Comparison of ENCODE assay signal across 1 cellular context in the genomic region with DNA sequence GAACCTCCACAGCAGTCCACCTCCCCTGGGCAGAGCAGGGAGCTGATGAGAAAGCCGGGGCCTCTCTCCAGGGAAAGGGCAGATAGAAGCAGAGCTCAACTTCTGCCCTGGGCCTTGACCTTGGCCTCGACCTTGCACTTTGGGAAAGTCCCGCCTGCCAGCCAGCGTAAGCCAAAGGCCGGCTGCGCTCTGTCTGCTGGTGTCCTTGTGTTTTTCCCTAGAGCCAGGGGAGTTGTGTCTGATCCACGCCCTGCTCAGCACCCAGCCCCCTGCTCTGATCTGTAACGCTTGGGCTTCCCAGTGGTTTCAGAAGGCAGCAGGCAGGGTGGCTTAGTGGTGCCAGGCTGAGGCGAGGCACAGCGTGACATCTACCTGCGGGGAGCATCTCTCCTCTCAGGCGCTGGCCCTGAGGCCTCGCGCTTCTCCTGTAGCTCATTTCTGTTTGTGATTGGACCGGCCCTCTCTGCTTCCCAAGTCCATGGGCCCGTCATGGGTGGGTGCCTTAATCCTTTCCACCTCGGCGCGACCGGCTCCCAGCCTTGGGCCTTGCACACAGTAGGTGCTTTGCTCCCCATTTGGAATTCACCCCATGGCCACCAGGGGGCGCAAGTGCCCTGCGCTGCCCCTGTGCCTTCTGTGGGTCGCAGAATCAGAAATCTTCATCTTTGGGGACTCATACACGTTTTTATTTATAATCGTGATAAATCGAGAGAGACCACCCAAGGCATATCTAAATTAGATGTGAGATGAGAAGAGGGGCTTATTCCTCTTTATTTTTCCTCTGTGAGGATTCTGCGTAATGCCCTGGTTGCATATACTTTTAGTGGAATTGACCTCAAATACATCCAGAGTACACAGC.
TF ChIP-seq lines count a peak whose summit lies in the region.

No MANE protein-coding gene starts in this region.

TF ChIP-seq in GM12878, 131 proteins besides CTCF, POLR2A, EP300 and RAD21:
- TF ChIP-seq SMC3 (IDR thresholded peaks at IDR 0.05; ENCODE audit: borderline replicate concordance, low read length) (peak; percentile 89), ZNF274 (IDR thresholded peaks at IDR 0.05; ENCODE audit: insufficient read depth, insufficient read length) (no peak), CBX5 (IDR thresholded peaks at IDR 0.05; ENCODE audit: low read depth) (no peak), YY1 (IDR thresholded peaks at IDR 0.05; ENCODE audit: low read depth, low read length) (peak; percentile 48; the same call in 1 of the 2 replicates), JUNB (IDR thresholded peaks at IDR 0.05) (no peak), SUZ12 (IDR thresholded peaks at IDR 0.05; ENCODE audit: unreplicated experiment) (no peak), SP1 (IDR thresholded peaks at IDR 0.05; ENCODE audit: low read depth, low read length) (no peak), NFXL1 (IDR thresholded peaks at IDR 0.05; ENCODE audit: borderline replicate concordance) (no peak), POU2F2 (IDR thresholded peaks at IDR 0.05; ENCODE audit: borderline replicate concordance, low read depth, low read length) (0 out of 3 replicates have a peak, but pooled peaks have one; percentile 26), ZNF24 (IDR thresholded peaks at IDR 0.05) (0 out of 2 replicates have a peak, but pooled peaks have one; percentile 21), MEF2B (IDR thresholded peaks at IDR 0.05; ENCODE audit: partially characterized antibody, poor library complexity, severe bottlenecking) (no peak), HCFC1 (IDR thresholded peaks at IDR 0.05; ENCODE audit: low read length) (no peak), HDGF (IDR thresholded peaks at IDR 0.05) (no peak), CBX3 (IDR thresholded peaks at IDR 0.05; ENCODE audit: borderline replicate concordance, low read depth) (no peak), ZBED1 (IDR thresholded peaks at IDR 0.05; ENCODE audit: borderline replicate concordance) (no peak), BHLHE40 (IDR thresholded peaks at IDR 0.05; ENCODE audit: borderline replicate concordance in 1 of 2, low read depth in 2 of 2, low read length in 1 of 2) (0 out of 4 replicates have a peak, but pooled peaks of 1 of the 2 experiments have one; percentile 19), ASH2L (IDR thresholded peaks at IDR 0.05; ENCODE audit: borderline replicate concordance, low read depth) (no peak), SMARCA5 (IDR thresholded peaks at IDR 0.05) (peak; percentile 68; the same call in 1 of the 2 replicates), BCL11A (IDR thresholded peaks at IDR 0.05; ENCODE audit: low read depth, low read length) (no peak), BMI1 (IDR thresholded peaks at IDR 0.05; ENCODE audit: borderline replicate concordance) (peak; percentile 89), ZNF217 (IDR thresholded peaks at IDR 0.05) (peak; percentile 83), KAT2A (conservative IDR thresholded peaks at IDR 0.05; ENCODE audit: control insufficient read depth, low read depth, low read length) (no peak), SPI1 (IDR thresholded peaks at IDR 0.05; ENCODE audit: borderline replicate concordance, insufficient read depth, low read depth, low read length) (no peak), GATAD2B (conservative IDR thresholded peaks at IDR 0.05; ENCODE audit: low read depth) (no peak), DPF2 (IDR thresholded peaks at IDR 0.05) (peak; percentile 100), WRNIP1 (IDR thresholded peaks at IDR 0.05; ENCODE audit: borderline replicate concordance, low read depth, low read length) (peak; percentile 98)
- TF ChIP-seq, protein P1, sequence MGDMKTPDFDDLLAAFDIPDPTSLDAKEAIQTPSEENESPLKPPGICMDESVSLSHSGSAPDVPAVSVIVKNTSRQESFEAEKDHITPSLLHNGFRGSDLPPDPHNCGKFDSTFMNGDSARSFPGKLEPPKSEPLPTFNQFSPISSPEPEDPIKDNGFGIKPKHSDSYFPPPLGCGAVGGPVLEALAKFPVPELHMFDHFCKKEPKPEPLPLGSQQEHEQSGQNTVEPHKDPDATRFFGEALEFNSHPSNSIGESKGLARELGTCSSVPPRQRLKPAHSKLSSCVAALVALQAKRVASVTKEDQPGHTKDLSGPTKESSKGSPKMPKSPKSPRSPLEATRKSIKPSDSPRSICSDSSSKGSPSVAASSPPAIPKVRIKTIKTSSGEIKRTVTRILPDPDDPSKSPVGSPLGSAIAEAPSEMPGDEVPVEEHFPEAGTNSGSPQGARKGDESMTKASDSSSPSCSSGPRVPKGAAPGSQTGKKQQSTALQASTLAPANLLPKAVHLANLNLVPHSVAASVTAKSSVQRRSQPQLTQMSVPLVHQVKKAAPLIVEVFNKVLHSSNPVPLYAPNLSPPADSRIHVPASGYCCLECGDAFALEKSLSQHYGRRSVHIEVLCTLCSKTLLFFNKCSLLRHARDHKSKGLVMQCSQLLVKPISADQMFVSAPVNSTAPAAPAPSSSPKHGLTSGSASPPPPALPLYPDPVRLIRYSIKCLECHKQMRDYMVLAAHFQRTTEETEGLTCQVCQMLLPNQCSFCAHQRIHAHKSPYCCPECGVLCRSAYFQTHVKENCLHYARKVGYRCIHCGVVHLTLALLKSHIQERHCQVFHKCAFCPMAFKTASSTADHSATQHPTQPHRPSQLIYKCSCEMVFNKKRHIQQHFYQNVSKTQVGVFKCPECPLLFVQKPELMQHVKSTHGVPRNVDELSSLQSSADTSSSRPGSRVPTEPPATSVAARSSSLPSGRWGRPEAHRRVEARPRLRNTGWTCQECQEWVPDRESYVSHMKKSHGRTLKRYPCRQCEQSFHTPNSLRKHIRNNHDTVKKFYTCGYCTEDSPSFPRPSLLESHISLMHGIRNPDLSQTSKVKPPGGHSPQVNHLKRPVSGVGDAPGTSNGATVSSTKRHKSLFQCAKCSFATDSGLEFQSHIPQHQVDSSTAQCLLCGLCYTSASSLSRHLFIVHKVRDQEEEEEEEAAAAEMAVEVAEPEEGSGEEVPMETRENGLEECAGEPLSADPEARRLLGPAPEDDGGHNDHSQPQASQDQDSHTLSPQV (IDR thresholded peaks at IDR 0.05), result no peak
- TF ChIP-seq, protein P2, sequence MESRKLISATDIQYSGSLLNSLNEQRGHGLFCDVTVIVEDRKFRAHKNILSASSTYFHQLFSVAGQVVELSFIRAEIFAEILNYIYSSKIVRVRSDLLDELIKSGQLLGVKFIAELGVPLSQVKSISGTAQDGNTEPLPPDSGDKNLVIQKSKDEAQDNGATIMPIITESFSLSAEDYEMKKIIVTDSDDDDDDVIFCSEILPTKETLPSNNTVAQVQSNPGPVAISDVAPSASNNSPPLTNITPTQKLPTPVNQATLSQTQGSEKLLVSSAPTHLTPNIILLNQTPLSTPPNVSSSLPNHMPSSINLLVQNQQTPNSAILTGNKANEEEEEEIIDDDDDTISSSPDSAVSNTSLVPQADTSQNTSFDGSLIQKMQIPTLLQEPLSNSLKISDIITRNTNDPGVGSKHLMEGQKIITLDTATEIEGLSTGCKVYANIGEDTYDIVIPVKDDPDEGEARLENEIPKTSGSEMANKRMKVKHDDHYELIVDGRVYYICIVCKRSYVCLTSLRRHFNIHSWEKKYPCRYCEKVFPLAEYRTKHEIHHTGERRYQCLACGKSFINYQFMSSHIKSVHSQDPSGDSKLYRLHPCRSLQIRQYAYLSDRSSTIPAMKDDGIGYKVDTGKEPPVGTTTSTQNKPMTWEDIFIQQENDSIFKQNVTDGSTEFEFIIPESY (IDR thresholded peaks at IDR 0.05), result no peak
- TF ChIP-seq, protein P3, sequence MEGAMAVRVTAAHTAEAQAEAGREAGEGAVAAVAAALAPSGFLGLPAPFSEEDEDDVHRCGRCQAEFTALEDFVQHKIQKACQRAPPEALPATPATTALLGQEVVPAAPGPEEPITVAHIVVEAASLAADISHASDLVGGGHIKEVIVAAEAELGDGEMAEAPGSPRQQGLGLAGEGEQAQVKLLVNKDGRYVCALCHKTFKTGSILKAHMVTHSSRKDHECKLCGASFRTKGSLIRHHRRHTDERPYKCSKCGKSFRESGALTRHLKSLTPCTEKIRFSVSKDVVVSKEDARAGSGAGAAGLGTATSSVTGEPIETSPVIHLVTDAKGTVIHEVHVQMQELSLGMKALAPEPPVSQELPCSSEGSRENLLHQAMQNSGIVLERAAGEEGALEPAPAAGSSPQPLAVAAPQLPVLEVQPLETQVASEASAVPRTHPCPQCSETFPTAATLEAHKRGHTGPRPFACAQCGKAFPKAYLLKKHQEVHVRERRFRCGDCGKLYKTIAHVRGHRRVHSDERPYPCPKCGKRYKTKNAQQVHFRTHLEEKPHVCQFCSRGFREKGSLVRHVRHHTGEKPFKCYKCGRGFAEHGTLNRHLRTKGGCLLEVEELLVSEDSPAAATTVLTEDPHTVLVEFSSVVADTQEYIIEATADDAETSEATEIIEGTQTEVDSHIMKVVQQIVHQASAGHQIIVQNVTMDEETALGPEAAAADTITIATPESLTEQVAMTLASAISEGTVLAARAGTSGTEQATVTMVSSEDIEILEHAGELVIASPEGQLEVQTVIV (IDR thresholded peaks at IDR 0.05; ENCODE audit: borderline replicate concordance, partially characterized antibody), result no peak
- TF ChIP-seq, protein P4, sequence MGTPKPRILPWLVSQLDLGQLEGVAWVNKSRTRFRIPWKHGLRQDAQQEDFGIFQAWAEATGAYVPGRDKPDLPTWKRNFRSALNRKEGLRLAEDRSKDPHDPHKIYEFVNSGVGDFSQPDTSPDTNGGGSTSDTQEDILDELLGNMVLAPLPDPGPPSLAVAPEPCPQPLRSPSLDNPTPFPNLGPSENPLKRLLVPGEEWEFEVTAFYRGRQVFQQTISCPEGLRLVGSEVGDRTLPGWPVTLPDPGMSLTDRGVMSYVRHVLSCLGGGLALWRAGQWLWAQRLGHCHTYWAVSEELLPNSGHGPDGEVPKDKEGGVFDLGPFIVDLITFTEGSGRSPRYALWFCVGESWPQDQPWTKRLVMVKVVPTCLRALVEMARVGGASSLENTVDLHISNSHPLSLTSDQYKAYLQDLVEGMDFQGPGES (IDR thresholded peaks at IDR 0.05), result no peak
- TF ChIP-seq, protein P5, sequence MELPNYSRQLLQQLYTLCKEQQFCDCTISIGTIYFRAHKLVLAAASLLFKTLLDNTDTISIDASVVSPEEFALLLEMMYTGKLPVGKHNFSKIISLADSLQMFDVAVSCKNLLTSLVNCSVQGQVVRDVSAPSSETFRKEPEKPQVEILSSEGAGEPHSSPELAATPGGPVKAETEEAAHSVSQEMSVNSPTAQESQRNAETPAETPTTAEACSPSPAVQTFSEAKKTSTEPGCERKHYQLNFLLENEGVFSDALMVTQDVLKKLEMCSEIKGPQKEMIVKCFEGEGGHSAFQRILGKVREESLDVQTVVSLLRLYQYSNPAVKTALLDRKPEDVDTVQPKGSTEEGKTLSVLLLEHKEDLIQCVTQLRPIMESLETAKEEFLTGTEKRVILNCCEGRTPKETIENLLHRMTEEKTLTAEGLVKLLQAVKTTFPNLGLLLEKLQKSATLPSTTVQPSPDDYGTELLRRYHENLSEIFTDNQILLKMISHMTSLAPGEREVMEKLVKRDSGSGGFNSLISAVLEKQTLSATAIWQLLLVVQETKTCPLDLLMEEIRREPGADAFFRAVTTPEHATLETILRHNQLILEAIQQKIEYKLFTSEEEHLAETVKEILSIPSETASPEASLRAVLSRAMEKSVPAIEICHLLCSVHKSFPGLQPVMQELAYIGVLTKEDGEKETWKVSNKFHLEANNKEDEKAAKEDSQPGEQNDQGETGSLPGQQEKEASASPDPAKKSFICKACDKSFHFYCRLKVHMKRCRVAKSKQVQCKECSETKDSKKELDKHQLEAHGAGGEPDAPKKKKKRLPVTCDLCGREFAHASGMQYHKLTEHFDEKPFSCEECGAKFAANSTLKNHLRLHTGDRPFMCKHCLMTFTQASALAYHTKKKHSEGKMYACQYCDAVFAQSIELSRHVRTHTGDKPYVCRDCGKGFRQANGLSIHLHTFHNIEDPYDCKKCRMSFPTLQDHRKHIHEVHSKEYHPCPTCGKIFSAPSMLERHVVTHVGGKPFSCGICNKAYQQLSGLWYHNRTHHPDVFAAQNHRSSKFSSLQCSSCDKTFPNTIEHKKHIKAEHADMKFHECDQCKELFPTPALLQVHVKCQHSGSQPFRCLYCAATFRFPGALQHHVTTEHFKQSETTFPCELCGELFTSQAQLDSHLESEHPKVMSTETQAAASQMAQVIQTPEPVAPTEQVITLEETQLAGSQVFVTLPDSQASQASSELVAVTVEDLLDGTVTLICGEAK (IDR thresholded peaks at IDR 0.05; ENCODE audit: borderline replicate concordance), result no peak
- TF ChIP-seq, protein P6, sequence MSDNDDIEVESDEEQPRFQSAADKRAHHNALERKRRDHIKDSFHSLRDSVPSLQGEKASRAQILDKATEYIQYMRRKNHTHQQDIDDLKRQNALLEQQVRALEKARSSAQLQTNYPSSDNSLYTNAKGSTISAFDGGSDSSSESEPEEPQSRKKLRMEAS (IDR thresholded peaks at IDR 0.05; ENCODE audit: low read depth, low read length), result no peak
- TF ChIP-seq, protein P7, sequence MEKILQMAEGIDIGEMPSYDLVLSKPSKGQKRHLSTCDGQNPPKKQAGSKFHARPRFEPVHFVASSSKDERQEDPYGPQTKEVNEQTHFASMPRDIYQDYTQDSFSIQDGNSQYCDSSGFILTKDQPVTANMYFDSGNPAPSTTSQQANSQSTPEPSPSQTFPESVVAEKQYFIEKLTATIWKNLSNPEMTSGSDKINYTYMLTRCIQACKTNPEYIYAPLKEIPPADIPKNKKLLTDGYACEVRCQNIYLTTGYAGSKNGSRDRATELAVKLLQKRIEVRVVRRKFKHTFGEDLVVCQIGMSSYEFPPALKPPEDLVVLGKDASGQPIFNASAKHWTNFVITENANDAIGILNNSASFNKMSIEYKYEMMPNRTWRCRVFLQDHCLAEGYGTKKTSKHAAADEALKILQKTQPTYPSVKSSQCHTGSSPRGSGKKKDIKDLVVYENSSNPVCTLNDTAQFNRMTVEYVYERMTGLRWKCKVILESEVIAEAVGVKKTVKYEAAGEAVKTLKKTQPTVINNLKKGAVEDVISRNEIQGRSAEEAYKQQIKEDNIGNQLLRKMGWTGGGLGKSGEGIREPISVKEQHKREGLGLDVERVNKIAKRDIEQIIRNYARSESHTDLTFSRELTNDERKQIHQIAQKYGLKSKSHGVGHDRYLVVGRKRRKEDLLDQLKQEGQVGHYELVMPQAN (conservative IDR thresholded peaks at IDR 0.05), result no peak
